Comparison of ENCODE assay signal across 1 cellular context in genomic region chr2:102336502-102336945, GRCh38.
TF ChIP-seq lines count a peak whose summit lies in the region.

No MANE protein-coding gene starts in this region.

TF ChIP-seq in A549, 52 proteins besides CTCF, POLR2A, EP300 and RAD21 (continued from another document):
- TF ChIP-seq BCL3 (IDR thresholded peaks at IDR 0.05) (no peak), TFCP2L1 (CRISPR knock-in tag; IDR thresholded peaks at IDR 0.05) (no peak), MAX (IDR thresholded peaks at IDR 0.05) (no peak), CHD2 (IDR thresholded peaks at IDR 0.05; ENCODE audit: low read length, partially characterized antibody) (no peak), RNF2 (IDR thresholded peaks at IDR 0.05; ENCODE audit: borderline replicate concordance, low read depth) (no peak), EHF (CRISPR knock-in tag; IDR thresholded peaks at IDR 0.05) (no peak)
